ENCODE assay signal across 12 cellular contexts in genomic region chr4:53788011-53788410, GRCh38.
A peak's percentile ranks its signal among the peaks of the same experiment; 100 is the strongest.
DNase-seq lines count a peak whose midpoint lies in the region; ATAC-seq and TF ChIP-seq lines count a peak whose summit lies in the region.
"Had no signal": no experiment of that assay in that cellular context is flagged by ENCODE, and none has a peak within 500 bp of the region (broad histone marks: within the 10 kb centered on the region; RNA-seq: fewer than 3 reads in every experiment).

No MANE protein-coding gene starts in this region.

- peak; percentile 15 for DNase-seq in EH (ENCODE audit: low read depth)
- DNase-seq in NCI-H1694 treated with DMSO at 0.1 percent for 48 hours (lab: John Stamatoyannopoulos, UW), result peak; percentile 31
- DNase-seq in NCI-H748 treated with DMSO at 0.1 percent for 48 hours (lab: John Stamatoyannopoulos, UW), result peak; percentile 18
- DNase-seq in trophoblast cell, result no peak
- no peak for DNase-seq in DMS79 treated with DMSO at 0.1 percent for 48 hours (lab: John Stamatoyannopoulos, UW)
- DNase-seq in ovary, result no peak
- DNase-seq: CD8-positive, alpha-beta T cell; Kasumi-1; NCI-H2081 treated with DMSO at 0.1 percent for 48 hours; NCI-H774; T-helper 2 cell had no signal

- H3K9me3 ChIP-seq in trophoblast cell (ENCODE audit: insufficient read depth, low read depth, low read length) (no peaks in the 10 kb centered on the region), ovary (no peaks in the 10 kb centered on the region)

- H2BK120ac ChIP-seq in trophoblast cell (ENCODE audit: insufficient read depth, low read length, poor library complexity), result no peak overlapping the region

- no peak overlapping the region for H2AK5ac ChIP-seq in trophoblast cell (ENCODE audit: low read length)

- H3K18ac ChIP-seq in trophoblast cell (ENCODE audit: low read length), result no peak overlapping the region

- H2BK5ac ChIP-seq in trophoblast cell (ENCODE audit: low read depth, low read length, poor library complexity), result no peak overlapping the region

- WGBS in trophoblast cell (ENCODE audit: extremely low coverage, insufficient coverage, insufficient read length), result no CpG with 5 or more reads among the region's 3 CpGs
- WGBS in ovary, 3 donors, result 80 to 83% (median 81%) methylated on average over 3 of the region's 3 CpGs

- no peak overlapping the region for H3K4me2 ChIP-seq in trophoblast cell (ENCODE audit: low read length)

- H3K14ac ChIP-seq in trophoblast cell (ENCODE audit: low read length), result no peak overlapping the region

- H3K79me1 ChIP-seq in trophoblast cell (ENCODE audit: low read length), result no peaks in the 10 kb centered on the region

- no peak for TF ChIP-seq CTCF in ovary (IDR thresholded peaks at IDR 0.05)

- H3K4me1 ChIP-seq in trophoblast cell (ENCODE audit: control insufficient read depth in 1 of 2, insufficient read depth in 2 of 2, low read length in 2 of 2) (peaks cover 0 to 12% of the 10 kb centered on the region in 2 experiments), ovary (ENCODE audit: insufficient read depth) (peaks cover 8% of the 10 kb centered on the region)

- no peak overlapping the region for H3K9ac ChIP-seq in trophoblast cell (ENCODE audit: low read length)

- no peak overlapping the region for H3K23ac ChIP-seq in trophoblast cell (ENCODE audit: low read length)

- no peak overlapping the region for H4K8ac ChIP-seq in trophoblast cell (ENCODE audit: low read depth, low read length)

- H4K91ac ChIP-seq in trophoblast cell (ENCODE audit: low read depth, low read length), result peak overlapping the region; percentile 8

- no peaks in the 10 kb centered on the region for H3K36me3 ChIP-seq in trophoblast cell (ENCODE audit: control insufficient read depth in 1 of 2, insufficient read depth in 2 of 2, low read length in 2 of 2)
- no peaks in the 10 kb centered on the region for H3K36me3 ChIP-seq in ovary

- no peaks in the 10 kb centered on the region for H3K79me2 ChIP-seq in trophoblast cell (ENCODE audit: control insufficient read depth, insufficient read depth, low read length, poor library complexity)

- H3K27me3 ChIP-seq in trophoblast cell (ENCODE audit: insufficient read depth, low read length) (no peaks in the 10 kb centered on the region), ovary (no peaks in the 10 kb centered on the region)

- H2AFZ ChIP-seq in trophoblast cell (ENCODE audit: insufficient read depth, low read length, poor library complexity), result no peak overlapping the region

- H3K4me3 ChIP-seq in trophoblast cell (ENCODE audit: low read depth, low read length), result no peak overlapping the region
- H3K4me3 ChIP-seq in ovary, result no peak overlapping the region

- no peak overlapping the region for H3K4ac ChIP-seq in trophoblast cell (ENCODE audit: low read depth, low read length)

- H3K27ac ChIP-seq in trophoblast cell (ENCODE audit: low read depth, low read length) (no peak overlapping the region), ovary (no peak overlapping the region)

- intact Hi-C loops in ovary (cut with DNase I), result loop anchor here in 1 of 4 donors (10.0 kb wide), 1 partner anchor 773 kb away; no protein-coding TSS in a partner anchor

- no peak overlapping the region for H2BK12ac ChIP-seq in trophoblast cell (ENCODE audit: low read length)

- H4K12ac ChIP-seq in trophoblast cell (ENCODE audit: low read depth, low read length), result no peak overlapping the region

- no peak for TF ChIP-seq EP300 in ovary (IDR thresholded peaks at IDR 0.05)

- TF ChIP-seq POLR2A in ovary (IDR thresholded peaks at IDR 0.05), result no peak

- ATAC-seq in HG02870 (IDR thresholded peaks at IDR 0.05; ENCODE audit: unreplicated experiment), result no peak
- ATAC-seq: CD8-positive, alpha-beta T cell had no signal

Comparison
In these comparisons a context has a peak if more than half of its experiments do, and no peak if none do; other contexts are left out.
1. DNase-seq: peak in EH (single experiment), NCI-H1694 treated with DMSO at 0.1 percent for 48 hours (single experiment) and NCI-H748 treated with DMSO at 0.1 percent for 48 hours (single experiment); none in trophoblast cell (0 of 2), DMS79 treated with DMSO at 0.1 percent for 48 hours (single experiment) and ovary (0 of 5).